Comparison of ENCODE assay signal across 29 cellular contexts in genomic region chr7:41715000-41715399, GRCh38. TPM values are rescaled to one million over a fixed set of nuclear protein-coding genes. Genes with fewer than 3 reads are reported as not detected.
"Had no signal": no experiment of that assay in that cellular context is flagged by ENCODE, and none has a peak within 500 bp of the region (broad histone marks: within the 10 kb centered on the region; RNA-seq: fewer than 3 reads in every experiment).

No MANE protein-coding gene starts in this region.

- H3K27ac Mint-ChIP-seq: dendritic cell treated with granulocyte-macrophage colony-stimulating factor and Interleukin-4, amounts not matched to agents 40 ng/mL and 50 ng/mL, for 4 days; effector memory CD8-positive, alpha-beta T cell; endodermal cell had no signal

- H3K4me1 ChIP-seq: colonic mucosa, esophagus squamous epithelium, foreskin keratinocyte, gastrocnemius medialis, gastroesophageal sphincter, heart left ventricle, heart right ventricle had no signal

- H3K27me3 ChIP-seq: esophagus squamous epithelium, foreskin keratinocyte, gastroesophageal sphincter, heart right ventricle, hepatocyte had no signal

- H3K9me3 ChIP-seq: colonic mucosa, esophagus squamous epithelium, gastrocnemius medialis, gastroesophageal sphincter, heart left ventricle, heart right ventricle had no signal

- H3K4me2 ChIP-seq: hepatocyte had no signal

- H3K4me3 ChIP-seq: colonic mucosa, coronary artery, dorsolateral prefrontal cortex, esophagus squamous epithelium, gastrocnemius medialis, gastroesophageal sphincter, heart left ventricle, heart right ventricle, hepatocyte had no signal

- H3K79me2 ChIP-seq: hepatocyte had no signal

- H3K27ac ChIP-seq: colonic mucosa, coronary artery, dorsolateral prefrontal cortex, epithelial cell of prostate, esophagus squamous epithelium, foreskin keratinocyte, gastrocnemius medialis, gastroesophageal sphincter, heart left ventricle, heart right ventricle, hepatocyte had no signal

- H3K4me3 Mint-ChIP-seq: dendritic cell treated with granulocyte-macrophage colony-stimulating factor and Interleukin-4, amounts not matched to agents 40 ng/mL and 50 ng/mL, for 4 days; effector memory CD8-positive, alpha-beta T cell; endodermal cell had no signal

- FAIRE-seq: colon, endometrium, endothelial cell of umbilical vein, frontal cortex had no signal

- H3K36me3 ChIP-seq: colonic mucosa, esophagus squamous epithelium, gastrocnemius medialis, gastroesophageal sphincter, heart left ventricle, heart right ventricle had no signal

- H3K4me1 Mint-ChIP-seq: endodermal cell had no signal

- ATAC-seq: effector memory CD8-positive, alpha-beta T cell; esophagus mucosa; foreskin keratinocyte; gastrocnemius medialis; gastroesophageal sphincter; heart left ventricle; heart right ventricle had no signal

- DNase-seq: colonic mucosa; cortex of kidney; dermis blood vessel endothelial cell; dorsolateral prefrontal cortex; effector CD4-positive, alpha-beta T cell; effector CD8-positive, alpha-beta T cell; effector memory CD4-positive, alpha-beta T cell; effector memory CD8-positive, alpha-beta T cell; endodermal cell; erythroblast; esophagus squamous epithelium; foreskin fibroblast; foreskin keratinocyte; foreskin melanocyte; gastrocnemius medialis; glutamatergic neuron; head of caudate nucleus; heart left ventricle; heart right ventricle had no signal

- H3K27me3 Mint-ChIP-seq: dendritic cell treated with granulocyte-macrophage colony-stimulating factor and Interleukin-4, amounts not matched to agents 40 ng/mL and 50 ng/mL, for 4 days; effector memory CD8-positive, alpha-beta T cell had no signal

- H3K9me3 Mint-ChIP-seq: dendritic cell treated with granulocyte-macrophage colony-stimulating factor and Interleukin-4, amounts not matched to agents 40 ng/mL and 50 ng/mL, for 4 days; effector memory CD8-positive, alpha-beta T cell; endodermal cell had no signal

- H2AFZ ChIP-seq: hepatocyte had no signal

RNA-seq across cellular contexts. Expression of gene INHBA, which starts 12.1 kb away (rescaled TPM):
- total RNA-seq: endodermal cell had no signal
